In genomic region chr17:17890773-17891759, GRCh38 we compare ENCODE assay signal across 9 cellular contexts. TPM values are rescaled to one million over a fixed set of nuclear protein-coding genes. Genes with fewer than 3 reads are reported as not detected.
DNase-seq lines count a peak whose midpoint lies in the region; ATAC-seq and TF ChIP-seq lines count a peak whose summit lies in the region.
"Had no signal": no experiment of that assay in that cellular context is flagged by ENCODE, and none has a peak within 500 bp of the region (broad histone marks: within the 10 kb centered on the region; RNA-seq: fewer than 3 reads in every experiment).

No MANE protein-coding gene starts in this region.

- POLR2A ChIA-PET in CD4-positive, alpha-beta memory T cell (lab: Charles Lee; ENCODE audit: partially characterized antibody): no interaction called here

- peaks cover 22% of the 10 kb centered on the region for H3K36me3 ChIP-seq in CD4-positive, alpha-beta memory T cell (ENCODE audit: insufficient read depth, low read length)
- H3K36me3 ChIP-seq in RWPE2 (ENCODE audit: low read depth) (peaks cover 30% of the 10 kb centered on the region), left ventricle myocardium inferior (peaks cover 40% of the 10 kb centered on the region)

- no peaks in the 10 kb centered on the region for H3K27me3 ChIP-seq in CD4-positive, alpha-beta memory T cell (ENCODE audit: insufficient read depth, low read length)
- H3K27me3 ChIP-seq in RWPE2 (ENCODE audit: insufficient read depth, poor library complexity, severe bottlenecking) (no peaks in the 10 kb centered on the region), left ventricle myocardium inferior (ENCODE audit: low read depth) (no peaks in the 10 kb centered on the region)

- TF ChIP-seq CTCF in HFFc6 (IDR thresholded peaks at IDR 0.05) (peak; percentile 89), RWPE2 (IDR thresholded peaks at IDR 0.05; ENCODE audit: poor library complexity, severe bottlenecking) (peak; percentile 85), left ventricle myocardium inferior (IDR thresholded peaks at IDR 0.05; ENCODE audit: borderline replicate concordance) (peak; percentile 78)

- H3K4me3 Mint-ChIP-seq in CD4-positive, alpha-beta memory T cell: no peak overlapping the region
- H3K4me3 Mint-ChIP-seq in HFFc6: no peak overlapping the region
- H3K4me3 Mint-ChIP-seq: IgD-negative memory B cell had no signal

- H3K9me3 ChIP-seq in CD4-positive, alpha-beta memory T cell (ENCODE audit: control insufficient read depth in 1 of 2, low read length in 2 of 2): no peaks in the 10 kb centered on the region
- H3K9me3 ChIP-seq in RWPE2 (ENCODE audit: severe bottlenecking) (no peaks in the 10 kb centered on the region), left ventricle myocardium inferior (replicated peaks) (no peaks in the 10 kb centered on the region)

- H3K4me1 Mint-ChIP-seq in CD4-positive, alpha-beta memory T cell: peaks cover 0 to 5% (median 3%) of the 10 kb centered on the region in 4 donors
- H3K4me1 Mint-ChIP-seq in HFFc6 (ENCODE audit: low read depth): peaks cover 17% of the 10 kb centered on the region

- H3K27me3 Mint-ChIP-seq in CD4-positive, alpha-beta memory T cell: no peaks in the 10 kb centered on the region
- peaks cover 2% of the 10 kb centered on the region; the same call in 1 of the 2 replicates for H3K27me3 Mint-ChIP-seq in HFFc6 (ENCODE audit: insufficient read depth)
- H3K27me3 Mint-ChIP-seq: IgD-negative memory B cell had no signal

- H3K9me3 Mint-ChIP-seq in CD4-positive, alpha-beta memory T cell: no peaks in the 10 kb centered on the region
- no peaks in the 10 kb centered on the region for H3K9me3 Mint-ChIP-seq in HFFc6
- H3K9me3 Mint-ChIP-seq in activated naive CD4-positive, alpha-beta T cell treated with anti-CD3 and anti-CD28 coated beads, Interleukin-2, amount 50 U/mL, for 72 hours: no peaks in the 10 kb centered on the region
- H3K9me3 Mint-ChIP-seq: IgD-negative memory B cell had no signal

- H3K4me3 ChIP-seq in CD4-positive, alpha-beta memory T cell (ENCODE audit: low read length in 2 of 2): no peak overlapping the region
- H3K4me3 ChIP-seq in RWPE2 (ENCODE audit: severe bottlenecking) (no peak overlapping the region), left ventricle myocardium inferior (no peak overlapping the region)

- peak overlapping the region in 5 of 7 donors; percentile 25 to 88 (median 64) for H3K27ac Mint-ChIP-seq in CD4-positive, alpha-beta memory T cell
- no peak overlapping the region; the same call in 1 of the 2 replicates for H3K27ac Mint-ChIP-seq in HFFc6
- H3K27ac Mint-ChIP-seq in activated naive CD4-positive, alpha-beta T cell treated with anti-CD3 and anti-CD28 coated beads, Interleukin-2, amount 50 U/mL, for 72 hours: peak overlapping the region; percentile 61 to 66

- H3K27ac ChIP-seq in CD4-positive, alpha-beta memory T cell (ENCODE audit: low read depth, low read length): no peak overlapping the region
- H3K27ac ChIP-seq in RWPE2 (ENCODE audit: poor library complexity, severe bottlenecking): no peak overlapping the region
- H3K27ac ChIP-seq in left ventricle myocardium inferior (replicated peaks): no peak overlapping the region

- CTCF ChIA-PET in CD4-positive, alpha-beta memory T cell (lab: Charles Lee; ENCODE audit: partially characterized antibody): interaction anchor here (0.6 to 3.5 kb wide), 7 partner anchors 28 to 214 kb away, joined by 3 to 47 read pairs (median 3); partner anchors contain the start of genes DRC3 and TOM1L2

- peak; percentile 95 for ATAC-seq in RWPE2 (ENCODE audit: low read depth)
- peak; percentile 85 to 89 for ATAC-seq in activated naive CD4-positive, alpha-beta T cell treated with anti-CD3 and anti-CD28 coated beads, Interleukin-2, amount 50 U/mL, for 72 hours

- H3K4me1 ChIP-seq in CD4-positive, alpha-beta memory T cell (ENCODE audit: insufficient read depth, low read length): no peaks in the 10 kb centered on the region
- H3K4me1 ChIP-seq in RWPE2 (ENCODE audit: insufficient read depth, poor library complexity, severe bottlenecking): no peaks in the 10 kb centered on the region
- peaks cover 42% of the 10 kb centered on the region for H3K4me1 ChIP-seq in left ventricle myocardium inferior

- intact Hi-C loops in CD4-positive, alpha-beta memory T cell (cut with micrococcal nuclease): loop anchor here (10.0 kb wide), 1 partner anchor 64 kb away; no protein-coding TSS in a partner anchor
- intact Hi-C loops in left ventricle myocardium inferior (cut with micrococcal nuclease): loop anchor here (10.0 kb wide), 1 partner anchor 144 kb away; the partner anchor contains the start of genes ATPAF2 and GID4

- peak in 4 of 5 donors; percentile 30 to 40 (median 35) for DNase-seq in CD4-positive, alpha-beta memory T cell
- DNase-seq in HFFc6: peak; percentile 55
- no peak for DNase-seq in RWPE2 (ENCODE audit: low spot score)
- DNase-seq in activated naive CD4-positive, alpha-beta T cell treated with anti-CD3 and anti-CD28 coated beads, Interleukin-2, amount 50 U/mL, for 72 hours (ENCODE audit: low spot score in 2 of 2): peak in 1 of 2 donors; percentile 46
- peak; percentile 36 for DNase-seq in left ventricle myocardium inferior
- peak; percentile 9 to 21 for DNase-seq in stimulated activated CD4-positive, alpha-beta T cell treated with anti-CD3 and anti-CD28 coated beads, Interleukin-15, amount 100 ng/mL, for 1 hour (ENCODE audit: low read depth in 1 of 2, low spot score in 1 of 2)
- no peak for DNase-seq in NCI-H1048 (lab: John Stamatoyannopoulos, UW)
- no peak for DNase-seq in cerebellum (ENCODE audit: low spot score)

- H3K36me3 Mint-ChIP-seq in CD4-positive, alpha-beta memory T cell: peaks cover 31 to 57% of the 10 kb centered on the region in 2 donors
- H3K36me3 Mint-ChIP-seq in HFFc6 (ENCODE audit: low read depth): peaks cover 22% of the 10 kb centered on the region
- H3K36me3 Mint-ChIP-seq in activated naive CD4-positive, alpha-beta T cell treated with anti-CD3 and anti-CD28 coated beads, Interleukin-2, amount 50 U/mL, for 72 hours: no peaks in the 10 kb centered on the region

RNA-seq across cellular contexts. Expression of gene SREBF1, which starts 54.3 kb away (rescaled TPM):
- total RNA-seq in CD4-positive, alpha-beta memory T cell: 10 to 100 TPM in 1 of 2 experiments, 1 to 10 TPM in 1; 10.0 to 11.7 TPM
- polyA plus RNA-seq in CD4-positive, alpha-beta memory T cell: 10 to 100 TPM in 1 of 2 donors, 1 to 10 TPM in 1; 5.0 to 15.5 TPM
- total RNA-seq in HFFc6 (2021; fragmentation: NEBNext Ultra II Directional; extraction: Animal tissue kit (Norgen Biotek cat#: 25700)): 10 to 100 TPM; 34.9 to 51.7 (median 40.5) TPM
- 100 to 1,000 TPM in 1 of 2 donors, 10 to 100 TPM in 1; 67.2 to 103 TPM for total RNA-seq in activated naive CD4-positive, alpha-beta T cell treated with anti-CD3 and anti-CD28 coated beads, Interleukin-2, amount 50 U/mL, for 72 hours
- total RNA-seq in left ventricle myocardium inferior (10.2 TPM), cerebellum (11.8 TPM)

Comparison
In these comparisons a context has a peak if more than half of its experiments do, and no peak if none do; other contexts are left out.
1. DNase-seq: peak in CD4-positive, alpha-beta memory T cell (4 of 5), HFFc6 (single experiment), left ventricle myocardium inferior (single experiment) and stimulated activated CD4-positive, alpha-beta T cell treated with anti-CD3 and anti-CD28 coated beads, Interleukin-15, amount 100 ng/mL, for 1 hour (2 of 2); none in RWPE2 (single experiment), NCI-H1048 (single experiment) and cerebellum (single experiment).
2. Peak in every context shown above with its lines, with median percentiles within 50 percentile points of each other: CTCF ChIP-seq.